Comparison of ENCODE assay signal across 23 cellular contexts in genomic region chr9:91214867-91215266, GRCh38.
"Had no signal": no experiment of that assay in that cellular context is flagged by ENCODE, and none has a peak within 500 bp of the region (broad histone marks: within the 10 kb centered on the region; RNA-seq: fewer than 3 reads in every experiment).

No MANE protein-coding gene starts in this region.

- DNase-seq: effector memory CD4-positive, alpha-beta T cell; foreskin keratinocyte; heart left ventricle; hippocampal formation; left cardiac atrium; left lung; mesendoderm; midbrain; naive thymus-derived CD4-positive, alpha-beta T cell; stimulated activated CD4-positive, alpha-beta T cell treated with anti-CD3 and anti-CD28 coated beads, Interleukin-4, amount 100 ng/mL, for 4 hours; stimulated activated naive CD8-positive, alpha-beta T cell treated with anti-CD3 and anti-CD28 coated beads, Interleukin-15, Interleukin-2, amounts not matched to agents 100 U/mL and 50 U/mL, for 24 hours; substantia nigra; testis; tibial artery had no signal

- H3K27me3 ChIP-seq: esophagus muscularis mucosa, foreskin keratinocyte, gastroesophageal sphincter, heart left ventricle, left lung, neural progenitor cell, right atrium auricular region, testis, tibial artery had no signal

- FAIRE-seq: islet of Langerhans had no signal

- H3K36me3 ChIP-seq: neural progenitor cell, prostate gland had no signal

- H3K9me3 ChIP-seq: esophagus muscularis mucosa, gastroesophageal sphincter, heart left ventricle, left lung, prostate gland, right atrium auricular region, testis, tibial artery had no signal

- ATAC-seq: foreskin keratinocyte; gastroesophageal sphincter; heart left ventricle; left cardiac atrium; left lung; naive thymus-derived CD4-positive, alpha-beta T cell; sciatic nerve; stimulated activated memory B cell treated with anti-CD40 and anti-IgM and Interleukin-4, amounts not matched to agents 10 μg/mL and 1 μg/mL and 100 μg/mL, for 72 hours; stimulated activated naive CD8-positive, alpha-beta T cell treated with anti-CD3 and anti-CD28 coated beads, Interleukin-15, Interleukin-2, amounts not matched to agents 100 U/mL and 50 U/mL, for 24 hours had no signal

- H3K27ac ChIP-seq: coronary artery, esophagus muscularis mucosa, foreskin keratinocyte, gastroesophageal sphincter, heart left ventricle, left lung, neural progenitor cell, prostate gland, right atrium auricular region, testis, tibial artery had no signal

- H3K4me1 ChIP-seq: gastroesophageal sphincter, heart left ventricle, left lung, neural progenitor cell, prostate gland, right atrium auricular region, testis, tibial artery had no signal

- H3K4me3 ChIP-seq: coronary artery, esophagus muscularis mucosa, gastroesophageal sphincter, heart left ventricle, left lung, neural progenitor cell, prostate gland, right atrium auricular region, testis, tibial artery had no signal
